Comparison of ENCODE assay signal across 23 cellular contexts in the genomic region with DNA sequence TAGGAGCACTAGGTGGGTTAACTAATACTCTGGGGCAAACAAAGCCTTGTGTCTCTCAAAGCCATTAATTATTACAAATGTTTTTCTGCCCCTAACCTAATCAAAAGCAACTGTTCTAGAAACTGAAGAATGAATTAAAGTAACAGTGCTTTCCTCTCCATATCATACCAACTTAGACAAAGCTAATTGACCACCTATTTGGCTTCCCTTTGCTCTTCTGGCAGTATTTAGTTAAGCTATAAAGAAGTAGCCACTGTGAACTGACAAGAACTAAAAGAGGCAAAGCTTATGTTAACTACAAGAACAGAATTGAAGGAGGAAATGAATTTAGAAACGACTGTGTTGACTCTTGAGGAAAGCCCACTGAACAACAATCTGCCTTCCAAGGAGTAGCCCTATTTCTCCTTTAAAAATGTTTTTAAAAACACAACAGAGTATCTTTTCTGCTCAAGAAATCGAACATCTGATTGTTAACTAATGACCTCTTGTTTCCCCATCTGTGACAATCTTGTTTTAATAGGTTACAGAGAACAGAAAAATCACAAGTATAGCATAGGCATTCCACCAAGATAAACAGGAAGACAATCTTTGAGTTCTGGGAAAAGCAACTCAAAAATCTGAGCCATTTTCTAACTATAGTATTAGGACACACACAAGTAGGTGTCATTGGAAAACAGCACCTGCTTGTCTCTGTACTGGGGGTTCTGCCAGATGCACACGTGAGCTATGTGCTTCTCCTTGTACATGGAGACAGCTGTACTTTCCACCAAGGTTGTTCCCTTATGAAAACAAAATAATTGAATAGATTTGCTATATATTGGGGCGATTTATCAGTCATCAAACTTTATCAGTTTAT. TPM values are rescaled to one million over a fixed set of nuclear protein-coding genes. Genes with fewer than 3 reads are reported as not detected.
DNase-seq lines count a peak whose midpoint lies in the region; ATAC-seq, FAIRE-seq and TF ChIP-seq lines count a peak whose summit lies in the region.
"Had no signal": no experiment of that assay in that cellular context is flagged by ENCODE, and none has a peak within 500 bp of the region (broad histone marks: within the 10 kb centered on the region; RNA-seq: fewer than 3 reads in every experiment).

No MANE protein-coding gene starts in this region.

- H3K4me2 ChIP-seq in HepG2 (ENCODE audit: low read depth, low read length), result no peak overlapping the region
- peak overlapping the region; percentile 18 for H3K4me2 ChIP-seq in endothelial cell of umbilical vein (ENCODE audit: insufficient read depth, low read length)
- no peak overlapping the region for H3K4me2 ChIP-seq in GM23338
- H3K4me2 ChIP-seq: BLaER1 treated with 17β-estradiol and CSF1 and Interleukin-3, amounts not matched to agents 10 nM and 100 nM had no signal

- no peak overlapping the region for H3K4me3 Mint-ChIP-seq in GM23338
- H3K4me3 Mint-ChIP-seq: activated CD4-positive, alpha-beta T cell treated with anti-CD3 and anti-CD28 coated beads, Interleukin-2, amount 10 ng/mL, durations not matched to agents 24 days and 14 days; activated naive CD4-positive, alpha-beta T cell treated with anti-CD3 and anti-CD28 coated beads, Interleukin-2, amount 10 ng/mL, durations not matched to agents 7 days and 5 days; central memory CD8-positive, alpha-beta T cell; H9 had no signal

- H3K9ac ChIP-seq in HepG2 (ENCODE audit: insufficient read depth, low read depth, low read length), result no peak overlapping the region
- no peak overlapping the region for H3K9ac ChIP-seq in endothelial cell of umbilical vein (replicated peaks; ENCODE audit: extremely low read depth, insufficient read depth, low read length)
- H3K9ac ChIP-seq: BLaER1 treated with 17β-estradiol and CSF1 and Interleukin-3, amounts not matched to agents 10 nM and 100 nM had no signal

- H3K79me2 ChIP-seq in HepG2 (ENCODE audit: insufficient read depth, low read length) (peaks cover 15% of the 10 kb centered on the region), endothelial cell of umbilical vein (ENCODE audit: control insufficient read depth, insufficient read depth, low read length) (peaks cover 13% of the 10 kb centered on the region), GM23338 (replicated peaks; ENCODE audit: insufficient read depth) (no peaks in the 10 kb centered on the region)

- WGBS in HepG2 (ENCODE audit: low lambda C conversion rate), result 67% methylated on average over 4 of the region's 4 CpGs
- WGBS in right lobe of liver (ENCODE audit: insufficient coverage, low coverage, low lambda C conversion rate, missing lambda C conversion rate), result 39% methylated on average over 4 of the region's 4 CpGs

- H3K9me3 Mint-ChIP-seq in GM23338, result peaks cover 3% of the 10 kb centered on the region; the same call in 2 of the 3 replicates
- H3K9me3 Mint-ChIP-seq: activated CD4-positive, alpha-beta T cell treated with anti-CD3 and anti-CD28 coated beads, Interleukin-2, amount 10 ng/mL, durations not matched to agents 24 days and 14 days; activated naive CD4-positive, alpha-beta T cell treated with anti-CD3 and anti-CD28 coated beads, Interleukin-2, amount 10 ng/mL, durations not matched to agents 7 days and 5 days; central memory CD8-positive, alpha-beta T cell had no signal

- H3K4me3 ChIP-seq in HepG2 (replicated peaks in 1 of 3; ENCODE audit: insufficient read depth in 1 of 3, low read depth in 2 of 3, low read length in 3 of 3), result no peak overlapping the region
- H3K4me3 ChIP-seq in right lobe of liver, result no peak overlapping the region
- no peak overlapping the region for H3K4me3 ChIP-seq in endothelial cell of umbilical vein (replicated peaks in 1 of 3; ENCODE audit: insufficient read depth in 1 of 3, low read depth in 1 of 3, low read length in 3 of 3)
- no peak overlapping the region for H3K4me3 ChIP-seq in GM23338
- H3K4me3 ChIP-seq: BLaER1 treated with 17β-estradiol and CSF1 and Interleukin-3, amounts not matched to agents 10 nM and 100 nM; SJCRH30 had no signal

- no TSS peak for BruUV-seq in HepG2 (replicated peaks; lab: Mats Ljungman, UMichigan)
- BruUV-seq in endothelial cell of umbilical vein (replicated peaks; lab: Mats Ljungman, UMichigan), result no TSS peak

- DNase-seq in HepG2 (ENCODE audit: low spot score) (no peak), right lobe of liver (no peak), endothelial cell of umbilical vein (ENCODE audit: low read depth, low spot score) (peak; percentile 78), myocyte (ENCODE audit: low read depth) (peak; percentile 2), left colon (no peak), NCI-H1694 (lab: John Stamatoyannopoulos, UW) (no peak), GM23338 (ENCODE audit: low spot score) (no peak)
- no peak for DNase-seq in NK-92 treated with Interleukin-12 subunit alpha and Interleukin-12 subunit beta, amount 100 ng/mL, for 24 hours (lab: John Stamatoyannopoulos, UW)
- DNase-seq: ACHN; activated CD4-positive, alpha-beta T cell treated with anti-CD3 and anti-CD28 coated beads, Interleukin-2, amount 10 ng/mL, durations not matched to agents 24 days and 14 days; activated naive CD4-positive, alpha-beta T cell treated with anti-CD3 and anti-CD28 coated beads, Interleukin-2, amount 10 ng/mL, durations not matched to agents 7 days and 5 days; amygdala; H9; islet precursor cell; mammary epithelial cell; NCI-H2029 treated with DMSO at 0.1 percent for 48 hours; NCI-H345; nucleus accumbens; SJCRH30 had no signal

- no peaks in the 10 kb centered on the region for H3K9me3 ChIP-seq in HepG2 (ENCODE audit: low read length)
- H3K9me3 ChIP-seq in right lobe of liver, result no peaks in the 10 kb centered on the region
- no peaks in the 10 kb centered on the region for H3K9me3 ChIP-seq in endothelial cell of umbilical vein (replicated peaks; ENCODE audit: control insufficient read depth, insufficient read depth, low read length)
- H3K9me3 ChIP-seq: SJCRH30 had no signal

- CTCF ChIA-PET in HepG2 (lab: Yijun Ruan, JAX; ENCODE audit: low intra/inter-chr PET ratio, low total read pairs) (no interaction called here), endothelial cell of umbilical vein (lab: Charles Lee) (interaction anchor here (1.1 to 2.8 kb wide), 2 partner anchors 166 to 178 kb away, joined by 3 to 8 read pairs; no protein-coding TSS in a partner anchor)

- peaks cover 12% of the 10 kb centered on the region for H3K27me3 Mint-ChIP-seq in GM23338 (ENCODE audit: insufficient read depth, low read depth, poor library complexity)

- H3K4me1 Mint-ChIP-seq in GM23338, result peaks cover 15% of the 10 kb centered on the region

- no peaks in the 10 kb centered on the region; a peak in 1 of 5 replicates for H3K27me3 ChIP-seq in HepG2 (ENCODE audit: control insufficient read depth in 1 of 2, insufficient read depth in 2 of 2, low read length in 2 of 2)
- H3K27me3 ChIP-seq in right lobe of liver, result no peaks in the 10 kb centered on the region
- H3K27me3 ChIP-seq in endothelial cell of umbilical vein (ENCODE audit: control insufficient read depth in 2 of 2, insufficient read depth in 2 of 2, low read length in 2 of 2), result no peaks in the 10 kb centered on the region
- peaks cover 60% of the 10 kb centered on the region for H3K27me3 ChIP-seq in GM23338 (ENCODE audit: insufficient read depth)
- H3K27me3 ChIP-seq: BLaER1 treated with 17β-estradiol and CSF1 and Interleukin-3, amounts not matched to agents 10 nM and 100 nM; SJCRH30 had no signal

- ATAC-seq in HepG2, result no peak
- no peak for ATAC-seq in right lobe of liver
- ATAC-seq in left colon, result no peak
- ATAC-seq in GM23338, result no peak

- 0 out of 2 replicates have a peak, but pooled peaks cover 2% of the 10 kb centered on the region for H3F3A ChIP-seq in GM23338 (replicated peaks; ENCODE audit: low read depth)

- intact Hi-C loops in HepG2 (cut with micrococcal nuclease; ENCODE audit: unreplicated experiment) (loop anchor here (5.0 kb wide), 1 partner anchor 127 kb away; no protein-coding TSS in a partner anchor), right lobe of liver (cut with DNase I) (no loop called here), endothelial cell of umbilical vein (cut with micrococcal nuclease) (loop anchor here (5.0 kb wide), 2 partner anchors 183 to 448 kb away; a partner anchor contains a TSS), left colon (cut with DNase I, micrococcal nuclease) (no loop called here)

- dilution Hi-C loops in endothelial cell of umbilical vein (cut with MboI; ENCODE audit: extremely low pct_ligation_motif_present, low sequenced_read_pairs), result no loop called here

- no peaks in the 10 kb centered on the region for H3K36me3 ChIP-seq in HepG2 (replicated peaks in 1 of 2; ENCODE audit: control insufficient read depth in 1 of 2, insufficient read depth in 2 of 2, low read length in 2 of 2)
- H3K36me3 ChIP-seq in right lobe of liver, result no peaks in the 10 kb centered on the region
- H3K36me3 ChIP-seq in endothelial cell of umbilical vein (ENCODE audit: control insufficient read depth in 2 of 2, extremely low read depth in 1 of 2, insufficient read depth in 2 of 2, low read length in 2 of 2), result no peaks in the 10 kb centered on the region
- H3K36me3 ChIP-seq in GM23338 (ENCODE audit: insufficient read depth), result no peaks in the 10 kb centered on the region
- H3K36me3 ChIP-seq: BLaER1 treated with 17β-estradiol and CSF1 and Interleukin-3, amounts not matched to agents 10 nM and 100 nM; SJCRH30 had no signal

- H2AFZ ChIP-seq in HepG2 (ENCODE audit: low read length) (no peak overlapping the region), endothelial cell of umbilical vein (ENCODE audit: low read depth, low read length) (peak overlapping the region; percentile 38), GM23338 (no peak overlapping the region)

- peak overlapping the region; percentile 41 for H3K27ac ChIP-seq in HepG2 (ENCODE audit: extremely low read length, insufficient read depth, low read length)
- H3K27ac ChIP-seq in right lobe of liver, result peak overlapping the region in 1 of 3 donors; percentile 1
- no peak overlapping the region for H3K27ac ChIP-seq in endothelial cell of umbilical vein (ENCODE audit: insufficient read depth, low read depth, low read length)
- no peak overlapping the region for H3K27ac ChIP-seq in GM23338 (ENCODE audit: low read depth)
- H3K27ac ChIP-seq: BLaER1 treated with 17β-estradiol and CSF1 and Interleukin-3, amounts not matched to agents 10 nM and 100 nM; SJCRH30; VCaP had no signal

- H3K36me3 Mint-ChIP-seq in GM23338 (ENCODE audit: low read depth), result peaks cover 3% of the 10 kb centered on the region

- peaks cover 5% of the 10 kb centered on the region; the same call in 1 of the 2 replicates for H3K9me2 ChIP-seq in GM23338 (ENCODE audit: insufficient read depth)

- no peak for TF ChIP-seq RAD21 in HepG2 (CRISPR knock-in tag; IDR thresholded peaks at IDR 0.05)

- TF ChIP-seq CTCF in HepG2 (CRISPR knock-in tag; IDR thresholded peaks at IDR 0.05) (no peak), right lobe of liver (IDR thresholded peaks at IDR 0.05) (no peak), endothelial cell of umbilical vein (IDR thresholded peaks at IDR 0.05; ENCODE audit: extremely low read depth in 1 of 2, insufficient read depth in 1 of 2, low read depth in 1 of 2, low read length in 2 of 2) (no peak), GM23338 (conservative IDR thresholded peaks at IDR 0.05; ENCODE audit: low read depth in 2 of 2) (no peak)

- FAIRE-seq in HepG2 (lab: Jason Lieb, UNC), result no peak
- FAIRE-seq in endothelial cell of umbilical vein (lab: Jason Lieb, UNC), result no peak
- FAIRE-seq: frontal cortex had no signal

- no peaks in the 10 kb centered on the region for H3K9me1 ChIP-seq in endothelial cell of umbilical vein (replicated peaks; ENCODE audit: control insufficient read depth, extremely low read depth, insufficient read depth, low read length)

- no peak overlapping the region for H3K27ac Mint-ChIP-seq in GM23338
- H3K27ac Mint-ChIP-seq: activated CD4-positive, alpha-beta T cell treated with anti-CD3 and anti-CD28 coated beads, Interleukin-2, amount 10 ng/mL, durations not matched to agents 24 days and 14 days; activated naive CD4-positive, alpha-beta T cell treated with anti-CD3 and anti-CD28 coated beads, Interleukin-2, amount 10 ng/mL, durations not matched to agents 7 days and 5 days; H9 had no signal

- in situ Hi-C loops in HepG2 (cut with HindIII; ENCODE audit: extremely low pct_ligation_motif_present, low pct_unique_long_range_greater_than_20kb), result loop anchor here (10.0 kb wide), 1 partner anchor 110 kb away; no protein-coding TSS in a partner anchor

- H4K20me1 ChIP-seq in HepG2 (ENCODE audit: insufficient read depth, low read length), result peaks cover 11% of the 10 kb centered on the region
- no peaks in the 10 kb centered on the region for H4K20me1 ChIP-seq in endothelial cell of umbilical vein (replicated peaks; ENCODE audit: control insufficient read depth, extremely low read depth, insufficient read depth, low read length)
- no peaks in the 10 kb centered on the region for H4K20me1 ChIP-seq in GM23338 (replicated peaks; ENCODE audit: insufficient read depth)

- POLR2A ChIA-PET in HepG2 (lab: Yijun Ruan, JAX), result interaction anchor here (0.6 to 1.0 kb wide), 2 partner anchors 103 to 152 kb away, joined by 3 read pairs; no protein-coding TSS in a partner anchor
- POLR2A ChIA-PET in endothelial cell of umbilical vein (lab: Charles Lee), result interaction anchor here (0.8 kb wide), 1 partner anchor 88 kb away, joined by 3 read pairs; a partner anchor contains a TSS

- no peak for TF ChIP-seq POLR2A in HepG2 (IDR thresholded peaks at IDR 0.05; ENCODE audit: insufficient read depth in 1 of 2, low read depth in 2 of 2, low read length in 2 of 2)
- no peak for TF ChIP-seq POLR2A in right lobe of liver (IDR thresholded peaks at IDR 0.05)
- TF ChIP-seq POLR2A in endothelial cell of umbilical vein (IDR thresholded peaks at IDR 0.05; ENCODE audit: low read depth, low read length), result no peak

- H3K4me1 ChIP-seq in HepG2 (ENCODE audit: insufficient read depth, low read length), result peaks cover 21% of the 10 kb centered on the region
- H3K4me1 ChIP-seq in right lobe of liver, result peaks cover 0 to 14% (median 6%) of the 10 kb centered on the region in 4 donors
- peaks cover 21% of the 10 kb centered on the region for H3K4me1 ChIP-seq in endothelial cell of umbilical vein (ENCODE audit: control insufficient read depth, extremely low read depth, insufficient read depth, low read length)
- peaks cover 12% of the 10 kb centered on the region for H3K4me1 ChIP-seq in GM23338 (ENCODE audit: insufficient read depth)
- H3K4me1 ChIP-seq: SJCRH30 had no signal

- TF ChIP-seq EP300 in HepG2 (IDR thresholded peaks at IDR 0.05; ENCODE audit: low read depth in 2 of 2, low read length in 2 of 2) (no peak), HepG2 (CRISPR knock-in tag; IDR thresholded peaks at IDR 0.05; ENCODE audit: borderline replicate concordance) (no peak)

RNA-seq across cellular contexts. Expression of a gene that starts 3.1 kb away (rescaled TPM):
- total RNA-seq in HepG2 (2016; rRNA removed; fragmentation: Illumina TruSeq; extraction: Trizol), result 34.4 and 38.2 TPM in 2 replicates
- 5.4 and 8.9 TPM in 2 replicates for total RNA-seq in HepG2 (2016; cell fraction: cytosol; rRNA removed; fragmentation: Illumina TruSeq; extraction: Trizol; ENCODE audit: low read depth)
- 35.4 and 39.1 TPM in 2 replicates for total RNA-seq in HepG2 (2016; cell fraction: insoluble cytoplasmic fraction; rRNA removed; fragmentation: Illumina TruSeq; extraction: Trizol)
- total RNA-seq in HepG2 (2016; cell fraction: membrane; rRNA removed; fragmentation: Illumina TruSeq; extraction: Trizol), result 24.6 TPM in 2 replicates
- total RNA-seq in HepG2 (2016; cell fraction: nucleus; rRNA removed; fragmentation: Illumina TruSeq; extraction: Trizol), result 18.5 and 19.0 TPM in 2 replicates
- polyA plus RNA-seq in HepG2 (2011; rRNA removed), result 34.0 and 44.1 TPM in 2 replicates
- polyA plus RNA-seq in HepG2 (2011; cell fraction: cytosol; rRNA removed), result 14.2 and 22.5 TPM in 2 replicates
- 10.6 and 13.2 TPM in 2 replicates for polyA plus RNA-seq in HepG2 (2011; cell fraction: nucleus; rRNA removed)
- polyA plus RNA-seq in HepG2 (2012), result 42.4 and 51.8 TPM in 2 replicates
- polyA plus RNA-seq in HepG2 (2016; cell fraction: cytosol; fragmentation: Illumina TruSeq; extraction: Trizol; ENCODE audit: low read depth), result 3.9 and 5.0 TPM in 2 replicates
- polyA plus RNA-seq in HepG2 (2016; cell fraction: insoluble cytoplasmic fraction; fragmentation: Illumina TruSeq; extraction: Trizol; ENCODE audit: low read depth), result 29.2 and 31.8 TPM in 2 replicates
- 12.2 and 13.6 TPM in 2 replicates for polyA plus RNA-seq in HepG2 (2016; cell fraction: membrane; fragmentation: Illumina TruSeq; extraction: Trizol; ENCODE audit: low read depth)
- 14.1 and 15.7 TPM in 2 replicates for polyA plus RNA-seq in HepG2 (2016; cell fraction: nucleus; fragmentation: Illumina TruSeq; extraction: Trizol; ENCODE audit: insufficient read depth, low read depth)
- 10.6 and 21.6 TPM in 2 replicates for polyA minus RNA-seq in HepG2 (2011; rRNA and poly(A)+ RNA removed; ENCODE audit: low replicate concordance)
- polyA minus RNA-seq in HepG2 (2011; cell fraction: cytosol; rRNA and poly(A)+ RNA removed), result 37.5 and 53.9 TPM in 2 replicates
- polyA minus RNA-seq in HepG2 (2011; cell fraction: nucleus; rRNA and poly(A)+ RNA removed), result 54.3 and 59.9 TPM in 2 replicates
- total RNA-seq in right lobe of liver, result 10 to 100 TPM; 19.3 to 66.5 (median 38.9) TPM
- total RNA-seq in endothelial cell of umbilical vein, result 37.4 and 38.1 TPM in 2 replicates
- 11.5 and 13.7 TPM in 2 replicates for polyA plus RNA-seq in endothelial cell of umbilical vein
- polyA plus RNA-seq in endothelial cell of umbilical vein (2011; cell fraction: cytosol; rRNA removed), result 20.9 and 21.9 TPM in 2 replicates
- 11.2 and 16.1 TPM in 2 replicates for polyA plus RNA-seq in endothelial cell of umbilical vein (2011; cell fraction: nucleus; rRNA removed)
- polyA plus RNA-seq in endothelial cell of umbilical vein (2012), result 27.5 and 41.8 TPM in 2 replicates
- 37.8 and 52.4 TPM in 2 replicates for polyA minus RNA-seq in endothelial cell of umbilical vein
- 17.3 TPM for polyA minus RNA-seq in endothelial cell of umbilical vein (2011; cell fraction: cytosol; rRNA and poly(A)+ RNA removed)
- 19.1 and 21.3 TPM in 2 replicates for polyA minus RNA-seq in endothelial cell of umbilical vein (2011; cell fraction: nucleus; rRNA and poly(A)+ RNA removed)
- 23.4 and 27.8 TPM in 2 replicates for total RNA-seq in myocyte
- polyA plus RNA-seq in myocyte (2012), result 21.6 TPM
- total RNA-seq in left colon, result 10 to 100 TPM; 40.6 to 63.1 TPM
- 6.0 and 7.2 TPM in 2 replicates for total RNA-seq in GM23338 (2014; rRNA removed; shearing (Covaris generic))
- 1.9 and 2.3 TPM in 2 replicates for polyA plus RNA-seq in GM23338 (2016; fragmentation: Nextera tagmentation; extraction: Ambion mirVana)

Comparison
In these comparisons a context has a peak if more than half of its experiments do, and no peak if none do; other contexts are left out.
1. intact Hi-C loops: an anchor here in HepG2 (5.0 kb wide) and endothelial cell of umbilical vein (5.0 kb wide); none called in right lobe of liver and left colon.
2. DNase-seq: peak in endothelial cell of umbilical vein (single experiment) and myocyte (single experiment); none in HepG2 (single experiment), right lobe of liver (0 of 3), left colon (0 of 2), NK-92 treated with Interleukin-12 subunit alpha and Interleukin-12 subunit beta, amount 100 ng/mL, for 24 hours (single experiment), NCI-H1694 (single experiment) and GM23338 (single experiment).